ENCODE assay signal across 14 cellular contexts in genomic region chr2:159119652-159120257, GRCh38.
DNase-seq lines count a peak whose midpoint lies in the region; ATAC-seq, FAIRE-seq and TF ChIP-seq lines count a peak whose summit lies in the region.
"Had no signal": no experiment of that assay in that cellular context is flagged by ENCODE, and none has a peak within 500 bp of the region (broad histone marks: within the 10 kb centered on the region; RNA-seq: fewer than 3 reads in every experiment).

No MANE protein-coding gene starts in this region.

- H3T11ph ChIP-seq in H9 (ENCODE audit: low read length) = no peak overlapping the region

- H3K4me2 ChIP-seq in H9 (ENCODE audit: insufficient read depth, insufficient read length, low read length) (no peak overlapping the region), astrocyte (ENCODE audit: low read length) (no peak overlapping the region)

- H4K20me1 ChIP-seq in H9 (ENCODE audit: control insufficient read depth, insufficient read depth, insufficient read length) = no peaks in the 10 kb centered on the region
- no peaks in the 10 kb centered on the region for H4K20me1 ChIP-seq in astrocyte (ENCODE audit: insufficient read depth, low read length)

- DNase-seq in H9 = no peak
- peak; percentile 41 for DNase-seq in astrocyte (ENCODE audit: low read depth)
- DNase-seq in left ventricle myocardium superior = peak; percentile 65
- no peak for DNase-seq in progenitor cell of endocrine pancreas (ENCODE audit: low spot score, unreplicated experiment)
- no peak for DNase-seq in amniotic stem cell (lab: John Stamatoyannopoulos, UW)
- no peak for DNase-seq in T-helper 17 cell
- DNase-seq: activated CD4-positive, CD25-positive, alpha-beta regulatory T cell; body of pancreas; DMS153; NCI-H1417 treated with DMSO at 0.1 percent for 48 hours; NCI-H226 had no signal

- H3K36me3 Mint-ChIP-seq in H9 (ENCODE audit: insufficient read depth in 1 of 3, low read depth in 3 of 3) = no peaks in the 10 kb centered on the region; a peak in 1 of 7 replicates
- H3K36me3 Mint-ChIP-seq in astrocyte (ENCODE audit: low read depth, unreplicated experiment) = peaks cover 18% of the 10 kb centered on the region
- H3K36me3 Mint-ChIP-seq in progenitor cell of endocrine pancreas (ENCODE audit: insufficient read depth) = peaks cover 11% of the 10 kb centered on the region
- H3K36me3 Mint-ChIP-seq in T-helper 17 cell (ENCODE audit: low read depth) = peaks cover 2% of the 10 kb centered on the region

- peak; percentile 82 for ATAC-seq in left ventricle myocardium superior
- no peak for ATAC-seq in HG03460 (IDR thresholded peaks at IDR 0.05; ENCODE audit: unreplicated experiment)
- no peak for ATAC-seq in GM21825 (IDR thresholded peaks at IDR 0.05; ENCODE audit: unreplicated experiment)
- ATAC-seq in T-helper 17 cell = no peak
- ATAC-seq: body of pancreas had no signal

- WGBS in H9 (ENCODE audit: extremely low coverage, insufficient read length, low lambda C conversion rate) = no CpG with 5 or more reads among the region's 8 CpGs

- no peaks in the 10 kb centered on the region for H3K36me3 ChIP-seq in astrocyte (ENCODE audit: insufficient read depth, low read length)

- no peak overlapping the region for H2BK20ac ChIP-seq in H9 (ENCODE audit: low read depth, low read length, poor library complexity, severe bottlenecking)

- H3K27me3 ChIP-seq in H9 (ENCODE audit: insufficient read depth, low read length) (no peaks in the 10 kb centered on the region), astrocyte (ENCODE audit: insufficient read depth, low read length) (no peaks in the 10 kb centered on the region)
- H3K27me3 ChIP-seq: body of pancreas had no signal

- no peak overlapping the region for H2BK120ac ChIP-seq in H9 (ENCODE audit: low read depth, low read length, poor library complexity, severe bottlenecking)

- peak overlapping the region; percentile 69 for H2AK5ac ChIP-seq in H9 (ENCODE audit: insufficient read length, low read length)

- H2BK12ac ChIP-seq in H9 (ENCODE audit: insufficient read length, low read depth, low read length) = no peak overlapping the region

- H3K9me3 ChIP-seq in H9 (ENCODE audit: control insufficient read depth, low read depth, low read length) (no peaks in the 10 kb centered on the region), astrocyte (ENCODE audit: insufficient read depth, low read depth, low read length) (no peaks in the 10 kb centered on the region), T-helper 17 cell (ENCODE audit: control insufficient read depth, low read length, poor library complexity, severe bottlenecking) (no peaks in the 10 kb centered on the region)
- H3K9me3 ChIP-seq: body of pancreas had no signal

- no peak overlapping the region for H2AFZ ChIP-seq in H9 (ENCODE audit: low read length)
- H2AFZ ChIP-seq in astrocyte (ENCODE audit: low read depth, low read length) = no peak overlapping the region

- peaks cover 3% of the 10 kb centered on the region; the same call in 1 of the 2 replicates for H3K4me1 ChIP-seq in H9 (ENCODE audit: insufficient read depth, low read length)
- peaks cover 28% of the 10 kb centered on the region for H3K4me1 ChIP-seq in astrocyte (ENCODE audit: insufficient read depth, low read length)

- no peak overlapping the region for H2BK5ac ChIP-seq in H9 (ENCODE audit: insufficient read length, low read length)

- no peak overlapping the region for H3K23ac ChIP-seq in H9 (ENCODE audit: insufficient read length, low read depth, low read length)

- TF ChIP-seq CTCF in H9 (conservative IDR thresholded peaks at IDR 0.05) (no peak), astrocyte (IDR thresholded peaks at IDR 0.05; ENCODE audit: insufficient read depth, low read depth, low read length) (no peak), progenitor cell of endocrine pancreas (IDR thresholded peaks at IDR 0.05; ENCODE audit: unreplicated experiment) (no peak)

- no peak overlapping the region; the same call in 1 of the 2 replicates for H3K14ac ChIP-seq in H9 (ENCODE audit: insufficient read depth, low read length)

- no peak overlapping the region for H3K4ac ChIP-seq in H9 (ENCODE audit: low read depth, low read length)

- H3K27me3 Mint-ChIP-seq in H9 (ENCODE audit: low read depth) (no peaks in the 10 kb centered on the region), astrocyte (ENCODE audit: low read depth, unreplicated experiment) (no peaks in the 10 kb centered on the region), progenitor cell of endocrine pancreas (no peaks in the 10 kb centered on the region), T-helper 17 cell (peaks cover 5% of the 10 kb centered on the region)
- H3K27me3 Mint-ChIP-seq: stimulated activated naive CD8-positive, alpha-beta T cell treated with anti-CD3 and anti-CD28 coated beads, Interleukin-15, Interleukin-2, amounts not matched to agents 100 ng/mL and 50 ng/mL, for 24 hours had no signal

- intact Hi-C loops in left ventricle myocardium superior (cut with micrococcal nuclease) = loop anchor here (5.0 to 10.0 kb wide), 2 partner anchors 155 to 222 kb away; partner anchors contain the start of gene TANC1

- H3K9ac ChIP-seq in H9 (ENCODE audit: extremely low read depth, insufficient read length, low read length) (no peak overlapping the region), astrocyte (ENCODE audit: low read length) (peak overlapping the region; percentile 5)

- no peak overlapping the region for H4K91ac ChIP-seq in H9 (ENCODE audit: insufficient read length, low read depth, low read length)

- H3K27ac Mint-ChIP-seq in H9 = no peak overlapping the region
- H3K27ac Mint-ChIP-seq in astrocyte (ENCODE audit: unreplicated experiment) = peak overlapping the region; percentile 68
- H3K27ac Mint-ChIP-seq in progenitor cell of endocrine pancreas = peak overlapping the region; percentile 95
- no peak overlapping the region for H3K27ac Mint-ChIP-seq in T-helper 17 cell
- H3K27ac Mint-ChIP-seq: stimulated activated naive CD8-positive, alpha-beta T cell treated with anti-CD3 and anti-CD28 coated beads, Interleukin-15, Interleukin-2, amounts not matched to agents 100 ng/mL and 50 ng/mL, for 24 hours had no signal

- no peaks in the 10 kb centered on the region for H3K79me1 ChIP-seq in H9 (ENCODE audit: insufficient read depth, low read depth, low read length, poor library complexity, severe bottlenecking)

- peak overlapping the region; percentile 52; the same call in 1 of the 2 replicates for H2BK15ac ChIP-seq in H9 (ENCODE audit: low read depth, low read length)

- no peaks in the 10 kb centered on the region for H3K9me3 Mint-ChIP-seq in H9
- H3K9me3 Mint-ChIP-seq in astrocyte (ENCODE audit: unreplicated experiment) = no peaks in the 10 kb centered on the region
- H3K9me3 Mint-ChIP-seq in progenitor cell of endocrine pancreas (ENCODE audit: low read depth) = no peaks in the 10 kb centered on the region
- H3K9me3 Mint-ChIP-seq: stimulated activated naive CD8-positive, alpha-beta T cell treated with anti-CD3 and anti-CD28 coated beads, Interleukin-15, Interleukin-2, amounts not matched to agents 100 ng/mL and 50 ng/mL, for 24 hours had no signal

- H3K23me2 ChIP-seq in H9 (ENCODE audit: insufficient read length, low read depth, low read length, poor library complexity, severe bottlenecking) = no peaks in the 10 kb centered on the region

- FAIRE-seq in astrocyte (lab: Jason Lieb, UNC) = no peak

- H3K56ac ChIP-seq in H9 (ENCODE audit: insufficient read length, low read depth, low read length) = no peak overlapping the region

- no peak overlapping the region for H3K4me3 ChIP-seq in astrocyte (ENCODE audit: insufficient read depth, low read depth, low read length)
- H3K4me3 ChIP-seq: body of pancreas had no signal

- H3K27ac ChIP-seq in H9 (ENCODE audit: insufficient read length, low read depth, low read length) (no peak overlapping the region), astrocyte (ENCODE audit: low read depth, low read length) (no peak overlapping the region)
- H3K27ac ChIP-seq: body of pancreas had no signal

- H3K79me2 ChIP-seq in H9 (ENCODE audit: insufficient read depth, low read length) (no peaks in the 10 kb centered on the region), astrocyte (ENCODE audit: insufficient read depth, low read length) (peaks cover 41% of the 10 kb centered on the region)

- peaks cover 9 to 11% of the 10 kb centered on the region in 2 experiments for H3K4me1 Mint-ChIP-seq in H9
- peaks cover 39% of the 10 kb centered on the region for H3K4me1 Mint-ChIP-seq in astrocyte (ENCODE audit: low read depth, unreplicated experiment)
- H3K4me1 Mint-ChIP-seq in progenitor cell of endocrine pancreas (ENCODE audit: low read depth) = peaks cover 32% of the 10 kb centered on the region
- peaks cover 27% of the 10 kb centered on the region for H3K4me1 Mint-ChIP-seq in T-helper 17 cell

- peak overlapping the region; percentile 36 for H3K18ac ChIP-seq in H9 (ENCODE audit: insufficient read length, low read depth, low read length)

- H4K8ac ChIP-seq in H9 (replicated peaks; ENCODE audit: insufficient read length, low read depth, low read length) = no peak overlapping the region

- no peak overlapping the region for H3K4me3 Mint-ChIP-seq in H9
- H3K4me3 Mint-ChIP-seq in astrocyte (ENCODE audit: unreplicated experiment) = no peak overlapping the region
- H3K4me3 Mint-ChIP-seq in progenitor cell of endocrine pancreas (ENCODE audit: low read depth) = peak overlapping the region; percentile 22
- no peak overlapping the region for H3K4me3 Mint-ChIP-seq in T-helper 17 cell
- H3K4me3 Mint-ChIP-seq: stimulated activated naive CD8-positive, alpha-beta T cell treated with anti-CD3 and anti-CD28 coated beads, Interleukin-15, Interleukin-2, amounts not matched to agents 100 ng/mL and 50 ng/mL, for 24 hours had no signal

- H4K5ac ChIP-seq in H9 (ENCODE audit: insufficient read length, low read depth, low read length) = no peak overlapping the region

Comparison
In these comparisons a context has a peak if more than half of its experiments do, and no peak if none do; other contexts are left out.
1. DNase-seq: peak in astrocyte (single experiment) and left ventricle myocardium superior (single experiment); none in H9 (single experiment), progenitor cell of endocrine pancreas (single experiment), amniotic stem cell (single experiment) and T-helper 17 cell (0 of 3).
2. H3K27ac Mint-ChIP-seq: peak in astrocyte (single experiment) and progenitor cell of endocrine pancreas (single experiment); none in H9 (0 of 3) and T-helper 17 cell (single experiment).